ENCODE assay signal across 1 cellular context in the genomic region with DNA sequence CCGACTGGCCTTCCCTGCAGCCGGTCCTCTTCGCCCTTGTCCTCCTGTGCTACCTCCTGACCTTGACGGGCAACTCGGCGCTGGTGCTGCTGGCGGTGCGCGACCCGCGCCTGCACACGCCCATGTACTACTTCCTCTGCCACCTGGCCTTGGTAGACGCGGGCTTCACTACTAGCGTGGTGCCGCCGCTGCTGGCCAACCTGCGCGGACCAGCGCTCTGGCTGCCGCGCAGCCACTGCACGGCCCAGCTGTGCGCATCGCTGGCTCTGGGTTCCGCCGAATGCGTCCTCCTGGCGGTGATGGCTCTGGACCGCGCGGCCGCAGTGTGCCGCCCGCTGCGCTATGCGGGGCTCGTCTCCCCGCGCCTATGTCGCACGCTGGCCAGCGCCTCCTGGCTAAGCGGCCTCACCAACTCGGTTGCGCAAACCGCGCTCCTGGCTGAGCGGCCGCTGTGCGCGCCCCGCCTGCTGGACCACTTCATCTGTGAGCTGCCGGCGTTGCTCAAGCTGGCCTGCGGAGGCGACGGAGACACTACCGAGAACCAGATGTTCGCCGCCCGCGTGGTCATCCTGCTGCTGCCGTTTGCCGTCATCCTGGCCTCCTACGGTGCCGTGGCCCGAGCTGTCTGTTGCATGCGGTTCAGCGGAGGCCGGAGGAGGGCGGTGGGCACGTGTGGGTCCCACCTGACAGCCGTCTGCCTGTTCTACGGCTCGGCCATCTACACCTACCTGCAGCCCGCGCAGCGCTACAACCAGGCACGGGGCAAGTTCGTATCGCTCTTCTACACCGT.
A peak's percentile ranks its signal among the peaks of the same experiment; 100 is the strongest.
TF ChIP-seq lines count a peak whose summit lies in the region.

No MANE protein-coding gene starts in this region.

TF ChIP-seq in H1, 55 proteins besides CTCF, POLR2A, EP300 and RAD21:
- TF ChIP-seq, protein P1, sequence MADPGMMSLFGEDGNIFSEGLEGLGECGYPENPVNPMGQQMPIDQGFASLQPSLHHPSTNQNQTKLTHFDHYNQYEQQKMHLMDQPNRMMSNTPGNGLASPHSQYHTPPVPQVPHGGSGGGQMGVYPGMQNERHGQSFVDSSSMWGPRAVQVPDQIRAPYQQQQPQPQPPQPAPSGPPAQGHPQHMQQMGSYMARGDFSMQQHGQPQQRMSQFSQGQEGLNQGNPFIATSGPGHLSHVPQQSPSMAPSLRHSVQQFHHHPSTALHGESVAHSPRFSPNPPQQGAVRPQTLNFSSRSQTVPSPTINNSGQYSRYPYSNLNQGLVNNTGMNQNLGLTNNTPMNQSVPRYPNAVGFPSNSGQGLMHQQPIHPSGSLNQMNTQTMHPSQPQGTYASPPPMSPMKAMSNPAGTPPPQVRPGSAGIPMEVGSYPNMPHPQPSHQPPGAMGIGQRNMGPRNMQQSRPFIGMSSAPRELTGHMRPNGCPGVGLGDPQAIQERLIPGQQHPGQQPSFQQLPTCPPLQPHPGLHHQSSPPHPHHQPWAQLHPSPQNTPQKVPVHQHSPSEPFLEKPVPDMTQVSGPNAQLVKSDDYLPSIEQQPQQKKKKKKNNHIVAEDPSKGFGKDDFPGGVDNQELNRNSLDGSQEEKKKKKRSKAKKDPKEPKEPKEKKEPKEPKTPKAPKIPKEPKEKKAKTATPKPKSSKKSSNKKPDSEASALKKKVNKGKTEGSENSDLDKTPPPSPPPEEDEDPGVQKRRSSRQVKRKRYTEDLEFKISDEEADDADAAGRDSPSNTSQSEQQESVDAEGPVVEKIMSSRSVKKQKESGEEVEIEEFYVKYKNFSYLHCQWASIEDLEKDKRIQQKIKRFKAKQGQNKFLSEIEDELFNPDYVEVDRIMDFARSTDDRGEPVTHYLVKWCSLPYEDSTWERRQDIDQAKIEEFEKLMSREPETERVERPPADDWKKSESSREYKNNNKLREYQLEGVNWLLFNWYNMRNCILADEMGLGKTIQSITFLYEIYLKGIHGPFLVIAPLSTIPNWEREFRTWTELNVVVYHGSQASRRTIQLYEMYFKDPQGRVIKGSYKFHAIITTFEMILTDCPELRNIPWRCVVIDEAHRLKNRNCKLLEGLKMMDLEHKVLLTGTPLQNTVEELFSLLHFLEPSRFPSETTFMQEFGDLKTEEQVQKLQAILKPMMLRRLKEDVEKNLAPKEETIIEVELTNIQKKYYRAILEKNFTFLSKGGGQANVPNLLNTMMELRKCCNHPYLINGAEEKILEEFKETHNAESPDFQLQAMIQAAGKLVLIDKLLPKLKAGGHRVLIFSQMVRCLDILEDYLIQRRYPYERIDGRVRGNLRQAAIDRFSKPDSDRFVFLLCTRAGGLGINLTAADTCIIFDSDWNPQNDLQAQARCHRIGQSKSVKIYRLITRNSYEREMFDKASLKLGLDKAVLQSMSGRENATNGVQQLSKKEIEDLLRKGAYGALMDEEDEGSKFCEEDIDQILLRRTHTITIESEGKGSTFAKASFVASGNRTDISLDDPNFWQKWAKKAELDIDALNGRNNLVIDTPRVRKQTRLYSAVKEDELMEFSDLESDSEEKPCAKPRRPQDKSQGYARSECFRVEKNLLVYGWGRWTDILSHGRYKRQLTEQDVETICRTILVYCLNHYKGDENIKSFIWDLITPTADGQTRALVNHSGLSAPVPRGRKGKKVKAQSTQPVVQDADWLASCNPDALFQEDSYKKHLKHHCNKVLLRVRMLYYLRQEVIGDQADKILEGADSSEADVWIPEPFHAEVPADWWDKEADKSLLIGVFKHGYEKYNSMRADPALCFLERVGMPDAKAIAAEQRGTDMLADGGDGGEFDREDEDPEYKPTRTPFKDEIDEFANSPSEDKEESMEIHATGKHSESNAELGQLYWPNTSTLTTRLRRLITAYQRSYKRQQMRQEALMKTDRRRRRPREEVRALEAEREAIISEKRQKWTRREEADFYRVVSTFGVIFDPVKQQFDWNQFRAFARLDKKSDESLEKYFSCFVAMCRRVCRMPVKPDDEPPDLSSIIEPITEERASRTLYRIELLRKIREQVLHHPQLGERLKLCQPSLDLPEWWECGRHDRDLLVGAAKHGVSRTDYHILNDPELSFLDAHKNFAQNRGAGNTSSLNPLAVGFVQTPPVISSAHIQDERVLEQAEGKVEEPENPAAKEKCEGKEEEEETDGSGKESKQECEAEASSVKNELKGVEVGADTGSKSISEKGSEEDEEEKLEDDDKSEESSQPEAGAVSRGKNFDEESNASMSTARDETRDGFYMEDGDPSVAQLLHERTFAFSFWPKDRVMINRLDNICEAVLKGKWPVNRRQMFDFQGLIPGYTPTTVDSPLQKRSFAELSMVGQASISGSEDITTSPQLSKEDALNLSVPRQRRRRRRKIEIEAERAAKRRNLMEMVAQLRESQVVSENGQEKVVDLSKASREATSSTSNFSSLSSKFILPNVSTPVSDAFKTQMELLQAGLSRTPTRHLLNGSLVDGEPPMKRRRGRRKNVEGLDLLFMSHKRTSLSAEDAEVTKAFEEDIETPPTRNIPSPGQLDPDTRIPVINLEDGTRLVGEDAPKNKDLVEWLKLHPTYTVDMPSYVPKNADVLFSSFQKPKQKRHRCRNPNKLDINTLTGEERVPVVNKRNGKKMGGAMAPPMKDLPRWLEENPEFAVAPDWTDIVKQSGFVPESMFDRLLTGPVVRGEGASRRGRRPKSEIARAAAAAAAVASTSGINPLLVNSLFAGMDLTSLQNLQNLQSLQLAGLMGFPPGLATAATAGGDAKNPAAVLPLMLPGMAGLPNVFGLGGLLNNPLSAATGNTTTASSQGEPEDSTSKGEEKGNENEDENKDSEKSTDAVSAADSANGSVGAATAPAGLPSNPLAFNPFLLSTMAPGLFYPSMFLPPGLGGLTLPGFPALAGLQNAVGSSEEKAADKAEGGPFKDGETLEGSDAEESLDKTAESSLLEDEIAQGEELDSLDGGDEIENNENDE (IDR thresholded peaks at IDR 0.05; ENCODE audit: insufficient replicate concordance, low read length) = no peak
- TF ChIP-seq, protein P2, sequence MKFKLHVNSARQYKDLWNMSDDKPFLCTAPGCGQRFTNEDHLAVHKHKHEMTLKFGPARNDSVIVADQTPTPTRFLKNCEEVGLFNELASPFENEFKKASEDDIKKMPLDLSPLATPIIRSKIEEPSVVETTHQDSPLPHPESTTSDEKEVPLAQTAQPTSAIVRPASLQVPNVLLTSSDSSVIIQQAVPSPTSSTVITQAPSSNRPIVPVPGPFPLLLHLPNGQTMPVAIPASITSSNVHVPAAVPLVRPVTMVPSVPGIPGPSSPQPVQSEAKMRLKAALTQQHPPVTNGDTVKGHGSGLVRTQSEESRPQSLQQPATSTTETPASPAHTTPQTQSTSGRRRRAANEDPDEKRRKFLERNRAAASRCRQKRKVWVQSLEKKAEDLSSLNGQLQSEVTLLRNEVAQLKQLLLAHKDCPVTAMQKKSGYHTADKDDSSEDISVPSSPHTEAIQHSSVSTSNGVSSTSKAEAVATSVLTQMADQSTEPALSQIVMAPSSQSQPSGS (IDR thresholded peaks at IDR 0.05; ENCODE audit: low read length) = no peak
- TF ChIP-seq, protein P3, sequence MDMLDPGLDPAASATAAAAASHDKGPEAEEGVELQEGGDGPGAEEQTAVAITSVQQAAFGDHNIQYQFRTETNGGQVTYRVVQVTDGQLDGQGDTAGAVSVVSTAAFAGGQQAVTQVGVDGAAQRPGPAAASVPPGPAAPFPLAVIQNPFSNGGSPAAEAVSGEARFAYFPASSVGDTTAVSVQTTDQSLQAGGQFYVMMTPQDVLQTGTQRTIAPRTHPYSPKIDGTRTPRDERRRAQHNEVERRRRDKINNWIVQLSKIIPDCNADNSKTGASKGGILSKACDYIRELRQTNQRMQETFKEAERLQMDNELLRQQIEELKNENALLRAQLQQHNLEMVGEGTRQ (IDR thresholded peaks at IDR 0.05; ENCODE audit: low read length) = peak; percentile 59
- TF ChIP-seq TAF1 (IDR thresholded peaks at IDR 0.05; ENCODE audit: low read depth, low read length) (0 out of 2 replicates have a peak, but pooled peaks have one; percentile 31), SIRT6 (IDR thresholded peaks at IDR 0.05; ENCODE audit: low read length) (no peak), POLR2AphosphoS5 (IDR thresholded peaks at IDR 0.05; ENCODE audit: low read depth, low read length) (no peak), FOSL1 (IDR thresholded peaks at IDR 0.05; ENCODE audit: insufficient read depth, low read depth, low read length) (no peak), ZNF274 (IDR thresholded peaks at IDR 0.05; ENCODE audit: borderline replicate concordance, extremely low read depth, low read length) (no peak), SUZ12 (IDR thresholded peaks at IDR 0.05; ENCODE audit: low read length) (peak; percentile 84), JUND (IDR thresholded peaks at IDR 0.05; ENCODE audit: low read length) (no peak), SP1 (IDR thresholded peaks at IDR 0.05; ENCODE audit: low read depth, low read length) (no peak), ASH2L (IDR thresholded peaks at IDR 0.05; ENCODE audit: low read length) (peak; percentile 87), CBX5 (IDR thresholded peaks at IDR 0.05; ENCODE audit: low read depth, low read length) (no peak), NRF1 (IDR thresholded peaks at IDR 0.05; ENCODE audit: low read depth, low read length) (no peak), TCF12 (IDR thresholded peaks at IDR 0.05; ENCODE audit: low read depth, low read length) (no peak), TEAD4 (IDR thresholded peaks at IDR 0.05; ENCODE audit: low read depth, low read length) (peak; percentile 73; the same call in 1 of the 2 replicates), CHD2 (IDR thresholded peaks at IDR 0.05; ENCODE audit: low read length) (no peak), SIX5 (IDR thresholded peaks at IDR 0.05; ENCODE audit: low read depth, low read length) (no peak), BRCA1 (IDR thresholded peaks at IDR 0.05; ENCODE audit: low read depth, low read length) (no peak), KDM4A (IDR thresholded peaks at IDR 0.05; ENCODE audit: low read depth, low read length, severe bottlenecking) (peak; percentile 97), MAFK (IDR thresholded peaks at IDR 0.05; ENCODE audit: low read depth, low read length) (no peak), YY1 (IDR thresholded peaks at IDR 0.05; ENCODE audit: low read depth, low read length) (no peak), POU5F1 (IDR thresholded peaks at IDR 0.05; ENCODE audit: low read depth, low read length) (no peak), EZH2 (IDR thresholded peaks at IDR 0.05; ENCODE audit: low read depth, low read length, severe bottlenecking) (peak; percentile 73), RNF2 (IDR thresholded peaks at IDR 0.05; ENCODE audit: borderline replicate concordance, low read depth, low read length, missing control alignments, poor library complexity, severe bottlenecking) (no peak), PHF8 (conservative IDR thresholded peaks at IDR 0.05; ENCODE audit: low read depth, low read length) (no peak; the same call in 1 of the 2 replicates), KDM5A (IDR thresholded peaks at IDR 0.05; ENCODE audit: low read length) (no peak), CHD1 (IDR thresholded peaks at IDR 0.05; ENCODE audit: low read depth, low read length) (no peak), GTF2F1 (IDR thresholded peaks at IDR 0.05; ENCODE audit: borderline replicate concordance, low read depth, low read length) (no peak), SIN3A (conservative IDR thresholded peaks at IDR 0.05 in 1 of 2, IDR thresholded peaks at IDR 0.05 in 1 of 2; ENCODE audit: low read depth in 1 of 2, low read length in 2 of 2) (no peak), JUN (IDR thresholded peaks at IDR 0.05; ENCODE audit: low read depth, low read length) (no peak), TAF7 (optimal IDR thresholded peaks at IDR 0.05; ENCODE audit: borderline replicate concordance, low read depth, low read length) (no peak), SAP30 (IDR thresholded peaks at IDR 0.05; ENCODE audit: insufficient read depth, insufficient replicate concordance, low read length) (no peak), NANOG (IDR thresholded peaks at IDR 0.05; ENCODE audit: insufficient read depth, low read depth, low read length, poor library complexity, severe bottlenecking) (no peak), KDM1A (IDR thresholded peaks at IDR 0.05; ENCODE audit: borderline replicate concordance, low read length) (peak; percentile 49), CEBPB (IDR thresholded peaks at IDR 0.05; ENCODE audit: low read depth, low read length) (peak; percentile 97), TBP (IDR thresholded peaks at IDR 0.05; ENCODE audit: low read depth, low read length) (peak; percentile 29; the same call in 1 of the 2 replicates), BACH1 (IDR thresholded peaks at IDR 0.05; ENCODE audit: low read length) (no peak), HDAC2 (IDR thresholded peaks at IDR 0.05; ENCODE audit: borderline replicate concordance in 1 of 2, low read depth in 2 of 2, low read length in 2 of 2) (no peak), CBX8 (IDR thresholded peaks at IDR 0.05; ENCODE audit: borderline replicate concordance, low read depth, low read length) (no peak), RFX5 (IDR thresholded peaks at IDR 0.05; ENCODE audit: borderline replicate concordance, low read depth, low read length) (no peak), EGR1 (IDR thresholded peaks at IDR 0.05; ENCODE audit: borderline replicate concordance, low read depth, low read length) (no peak), CREB1 (IDR thresholded peaks at IDR 0.05) (no peak), CTBP2 (IDR thresholded peaks at IDR 0.05; ENCODE audit: borderline replicate concordance, insufficient read depth, insufficient read length, low read length) (no peak), SP4 (IDR thresholded peaks at IDR 0.05; ENCODE audit: low read length) (no peak), HDAC6 (IDR thresholded peaks at IDR 0.05; ENCODE audit: low read depth, low read length) (no peak), RBBP5 (IDR thresholded peaks at IDR 0.05; ENCODE audit: borderline replicate concordance, low read depth, low read length) (peak; percentile 56; the same call in 1 of the 2 replicates), SRF (IDR thresholded peaks at IDR 0.05; ENCODE audit: low read depth, low read length) (no peak), GABPA (IDR thresholded peaks at IDR 0.05; ENCODE audit: borderline replicate concordance, insufficient read depth, low read length) (no peak)
- TF ChIP-seq, protein P4, sequence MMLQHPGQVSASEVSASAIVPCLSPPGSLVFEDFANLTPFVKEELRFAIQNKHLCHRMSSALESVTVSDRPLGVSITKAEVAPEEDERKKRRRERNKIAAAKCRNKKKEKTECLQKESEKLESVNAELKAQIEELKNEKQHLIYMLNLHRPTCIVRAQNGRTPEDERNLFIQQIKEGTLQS (IDR thresholded peaks at IDR 0.05; ENCODE audit: insufficient read depth, low read depth, low read length) = 0 out of 2 replicates have a peak, but pooled peaks have one; percentile 6
- TF ChIP-seq, protein P5, sequence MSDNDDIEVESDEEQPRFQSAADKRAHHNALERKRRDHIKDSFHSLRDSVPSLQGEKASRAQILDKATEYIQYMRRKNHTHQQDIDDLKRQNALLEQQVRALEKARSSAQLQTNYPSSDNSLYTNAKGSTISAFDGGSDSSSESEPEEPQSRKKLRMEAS (IDR thresholded peaks at IDR 0.05) = peak; percentile 97
- TF ChIP-seq, protein P6, sequence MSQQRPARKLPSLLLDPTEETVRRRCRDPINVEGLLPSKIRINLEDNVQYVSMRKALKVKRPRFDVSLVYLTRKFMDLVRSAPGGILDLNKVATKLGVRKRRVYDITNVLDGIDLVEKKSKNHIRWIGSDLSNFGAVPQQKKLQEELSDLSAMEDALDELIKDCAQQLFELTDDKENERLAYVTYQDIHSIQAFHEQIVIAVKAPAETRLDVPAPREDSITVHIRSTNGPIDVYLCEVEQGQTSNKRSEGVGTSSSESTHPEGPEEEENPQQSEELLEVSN (IDR thresholded peaks at IDR 0.05) = peak; percentile 78
